8 cellular contexts compared by ENCODE assay signal in the genomic region with DNA sequence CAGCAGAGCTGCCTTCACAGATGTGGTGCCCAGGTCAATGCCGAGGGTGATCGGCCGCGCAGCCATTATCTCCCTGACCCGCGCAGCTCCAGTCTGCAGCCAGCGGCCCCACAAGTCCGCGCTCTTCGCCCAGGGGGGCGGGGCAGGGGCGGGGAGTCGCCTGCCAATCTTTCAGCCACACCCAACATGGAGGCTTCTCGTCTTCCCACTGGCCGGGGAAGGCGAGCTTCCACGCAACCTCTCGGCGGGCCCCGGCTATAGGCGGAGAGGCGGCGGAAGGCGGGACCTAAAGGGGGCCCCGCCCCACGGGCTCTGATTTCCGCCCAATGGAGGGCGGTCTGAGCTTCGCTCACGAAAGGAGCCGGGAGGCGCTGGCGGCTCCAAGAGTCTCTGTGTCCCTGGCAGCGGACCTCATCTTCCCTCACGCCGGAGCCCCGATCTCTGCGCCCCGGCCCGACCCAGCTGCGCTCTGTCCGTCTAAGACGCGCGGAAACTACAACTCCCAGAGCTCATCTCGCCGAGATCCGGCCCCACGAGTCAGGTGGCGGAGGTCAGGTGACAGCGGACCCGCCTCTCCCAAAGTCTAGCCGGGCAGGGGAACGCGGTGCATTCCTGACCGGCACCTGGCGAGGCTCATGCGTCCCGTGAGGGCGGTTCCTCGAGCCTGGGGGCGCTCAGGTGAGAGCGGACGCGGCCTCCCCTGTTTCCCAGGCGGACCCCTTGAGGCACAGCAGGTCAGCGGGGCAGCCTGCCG. TPM values are rescaled to one million over a fixed set of nuclear protein-coding genes. Genes with fewer than 3 reads are reported as not detected.
DNase-seq lines count a peak whose midpoint lies in the region; ATAC-seq and TF ChIP-seq lines count a peak whose summit lies in the region.

CTNS (plus strand) TSS at position 607 of the 754 bp plus-strand sequence. CDS start 3,447 bp downstream, outside the sequence.
A gene with protein sequence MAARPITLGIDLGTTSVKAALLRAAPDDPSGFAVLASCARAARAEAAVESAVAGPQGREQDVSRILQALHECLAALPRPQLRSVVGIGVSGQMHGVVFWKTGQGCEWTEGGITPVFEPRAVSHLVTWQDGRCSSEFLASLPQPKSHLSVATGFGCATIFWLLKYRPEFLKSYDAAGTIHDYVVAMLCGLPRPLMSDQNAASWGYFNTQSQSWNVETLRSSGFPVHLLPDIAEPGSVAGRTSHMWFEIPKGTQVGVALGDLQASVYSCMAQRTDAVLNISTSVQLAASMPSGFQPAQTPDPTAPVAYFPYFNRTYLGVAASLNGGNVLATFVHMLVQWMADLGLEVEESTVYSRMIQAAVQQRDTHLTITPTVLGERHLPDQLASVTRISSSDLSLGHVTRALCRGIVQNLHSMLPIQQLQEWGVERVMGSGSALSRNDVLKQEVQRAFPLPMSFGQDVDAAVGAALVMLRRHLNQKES (minus strand): TSS at position 97 of the 754 bp plus-strand sequence. CDS start 31 bp downstream, at position 66.

- peak within 1 kb of the TSS; percentile 67 for H3K27ac ChIP-seq in RWPE2 (ENCODE audit: poor library complexity, severe bottlenecking)

- no peaks in the 10 kb centered on the region for H3K9me3 ChIP-seq in RWPE2 (ENCODE audit: severe bottlenecking)

- DNase-seq in EH (ENCODE audit: low read depth) (peak; percentile 98), H4 (ENCODE audit: low spot score) (peak; percentile 84), LoVo (ENCODE audit: low spot score) (peak; percentile 98), RWPE2 (ENCODE audit: low spot score) (peak; percentile 97), fibroblast of mammary gland (ENCODE audit: low read depth) (peak; percentile 92), natural killer cell (peak; percentile 93)
- DNase-seq in activated T-helper 2 cell treated with anti-CD3 and anti-CD28 coated beads, Interferon-gamma antibody, Interleukin-2, Interleukin-4, amounts not matched to agents 10 μg/mL and 5 μg/mL and 100 μg/mL, durations not matched to agents 14 hours and 24 hours and 36 hours (ENCODE audit: low spot score) = peak; percentile 95
- DNase-seq in stimulated activated naive CD4-positive, alpha-beta T cell treated with Interleukin-2 at 50 U/mL for 16 hours (lab: John Stamatoyannopoulos, UW) = peak; percentile 93

- peaks cover 51% of the 10 kb centered on the region for H3K36me3 Mint-ChIP-seq in activated T-helper 2 cell treated with anti-CD3 and anti-CD28 coated beads, Interferon-gamma antibody, Interleukin-2, Interleukin-4, amounts not matched to agents 10 μg/mL and 5 μg/mL and 100 μg/mL, durations not matched to agents 14 hours and 24 hours and 36 hours (ENCODE audit: low read depth)
- H3K36me3 Mint-ChIP-seq in natural killer cell = no peaks in the 10 kb centered on the region

- H3K4me1 Mint-ChIP-seq in activated T-helper 2 cell treated with anti-CD3 and anti-CD28 coated beads, Interferon-gamma antibody, Interleukin-2, Interleukin-4, amounts not matched to agents 10 μg/mL and 5 μg/mL and 100 μg/mL, durations not matched to agents 14 hours and 24 hours and 36 hours (ENCODE audit: low read depth) = peaks cover 44% of the 10 kb centered on the region
- peaks cover 15 to 29% of the 10 kb centered on the region in 2 donors for H3K4me1 Mint-ChIP-seq in natural killer cell

- intact Hi-C loops in activated T-helper 2 cell treated with anti-CD3 and anti-CD28 coated beads, Interferon-gamma antibody, Interleukin-2, Interleukin-4, amounts not matched to agents 10 μg/mL and 5 μg/mL and 100 μg/mL, durations not matched to agents 14 hours and 24 hours and 36 hours (cut with micrococcal nuclease) = loop anchor here (5.0 kb wide), 2 partner anchors 99 to 589 kb away; no protein-coding TSS in a partner anchor
- intact Hi-C loops in natural killer cell (cut with micrococcal nuclease) = loop anchor here (1.0 to 10.0 kb wide), 2 partner anchors 32 to 592 kb away; partner anchors contain the start of genes EMC6 and TAX1BP3

- peak; percentile 96 for ATAC-seq in RWPE2 (ENCODE audit: low read depth)
- ATAC-seq in natural killer cell = peak; percentile 97 to 99 (median 98)

- peaks cover 7% of the 10 kb centered on the region for H3K4me1 ChIP-seq in RWPE2 (ENCODE audit: insufficient read depth, poor library complexity, severe bottlenecking)

- H3K27ac Mint-ChIP-seq in activated T-helper 2 cell treated with anti-CD3 and anti-CD28 coated beads, Interferon-gamma antibody, Interleukin-2, Interleukin-4, amounts not matched to agents 10 μg/mL and 5 μg/mL and 100 μg/mL, durations not matched to agents 14 hours and 24 hours and 36 hours = peak within 1 kb of the TSS; percentile 99
- H3K27ac Mint-ChIP-seq in natural killer cell = peak within 1 kb of the TSS; percentile 95 to 97

- 0 out of 2 replicates have a peak, but pooled peaks cover 7% of the 10 kb centered on the region for H3K36me3 ChIP-seq in RWPE2 (ENCODE audit: low read depth)

- H3K4me3 Mint-ChIP-seq in activated T-helper 2 cell treated with anti-CD3 and anti-CD28 coated beads, Interferon-gamma antibody, Interleukin-2, Interleukin-4, amounts not matched to agents 10 μg/mL and 5 μg/mL and 100 μg/mL, durations not matched to agents 14 hours and 24 hours and 36 hours (ENCODE audit: low read depth) = peak within 1 kb of the TSS; percentile 98
- H3K4me3 Mint-ChIP-seq in natural killer cell = peak within 1 kb of the TSS; percentile 97

- H3K4me3 ChIP-seq in RWPE2 (ENCODE audit: severe bottlenecking) (peak within 1 kb of the TSS; percentile 90), fibroblast of mammary gland (ENCODE audit: control insufficient read depth, low read depth, low read length) (peak within 1 kb of the TSS; percentile 82)

- no peaks in the 10 kb centered on the region for H3K9me3 Mint-ChIP-seq in activated T-helper 2 cell treated with anti-CD3 and anti-CD28 coated beads, Interferon-gamma antibody, Interleukin-2, Interleukin-4, amounts not matched to agents 10 μg/mL and 5 μg/mL and 100 μg/mL, durations not matched to agents 14 hours and 24 hours and 36 hours
- no peaks in the 10 kb centered on the region for H3K9me3 Mint-ChIP-seq in natural killer cell

- no peaks in the 10 kb centered on the region for H3K27me3 ChIP-seq in RWPE2 (ENCODE audit: insufficient read depth, poor library complexity, severe bottlenecking)

- H3K27me3 Mint-ChIP-seq in activated T-helper 2 cell treated with anti-CD3 and anti-CD28 coated beads, Interferon-gamma antibody, Interleukin-2, Interleukin-4, amounts not matched to agents 10 μg/mL and 5 μg/mL and 100 μg/mL, durations not matched to agents 14 hours and 24 hours and 36 hours (ENCODE audit: low read depth) = no peaks in the 10 kb centered on the region
- H3K27me3 Mint-ChIP-seq in natural killer cell (ENCODE audit: low read depth in 2 of 2) = no peaks in the 10 kb centered on the region

- TF ChIP-seq CTCF in RWPE2 (IDR thresholded peaks at IDR 0.05; ENCODE audit: poor library complexity, severe bottlenecking) (no peak), fibroblast of mammary gland (conservative IDR thresholded peaks at IDR 0.05; ENCODE audit: control insufficient read depth, insufficient read depth, low read depth, low read length) (no peak), natural killer cell (IDR thresholded peaks at IDR 0.05) (no peak)

RNA-seq across cellular contexts. Expression of gene CTNS, which starts in this region (rescaled TPM):
- total RNA-seq in H4 (2014; rRNA removed; shearing (Covaris generic)) = 12.6 and 22.6 TPM in 2 replicates
- 46.6 and 47.9 TPM in 2 replicates for total RNA-seq in activated T-helper 2 cell treated with anti-CD3 and anti-CD28 coated beads, Interferon-gamma antibody, Interleukin-2, Interleukin-4, amounts not matched to agents 10 μg/mL and 5 μg/mL and 100 μg/mL, durations not matched to agents 14 hours and 24 hours and 36 hours
- total RNA-seq in natural killer cell = 10 to 100 TPM in 1 of 3 donors, 1 to 10 TPM in 2; 7.6 to 24.2 (median 9.6) TPM

RNA-seq across cellular contexts. Expression of the second gene that starts in this region (rescaled TPM):
- total RNA-seq in H4 (2014; rRNA removed; shearing (Covaris generic)) = 4.9 and 6.1 TPM in 2 replicates
- total RNA-seq in activated T-helper 2 cell treated with anti-CD3 and anti-CD28 coated beads, Interferon-gamma antibody, Interleukin-2, Interleukin-4, amounts not matched to agents 10 μg/mL and 5 μg/mL and 100 μg/mL, durations not matched to agents 14 hours and 24 hours and 36 hours = 19.5 and 19.7 TPM in 2 replicates
- total RNA-seq in natural killer cell = 1 to 10 TPM; 5.8 to 9.3 (median 8.9) TPM

Comparison
In these comparisons a context has a peak if more than half of its experiments do, and no peak if none do; other contexts are left out.
1. Peak in every context shown above with its lines: DNase-seq, ATAC-seq, H3K4me3 ChIP-seq and H3K27ac ChIP-seq.